Comparison of ENCODE assay signal across 8 cellular contexts in the genomic region with DNA sequence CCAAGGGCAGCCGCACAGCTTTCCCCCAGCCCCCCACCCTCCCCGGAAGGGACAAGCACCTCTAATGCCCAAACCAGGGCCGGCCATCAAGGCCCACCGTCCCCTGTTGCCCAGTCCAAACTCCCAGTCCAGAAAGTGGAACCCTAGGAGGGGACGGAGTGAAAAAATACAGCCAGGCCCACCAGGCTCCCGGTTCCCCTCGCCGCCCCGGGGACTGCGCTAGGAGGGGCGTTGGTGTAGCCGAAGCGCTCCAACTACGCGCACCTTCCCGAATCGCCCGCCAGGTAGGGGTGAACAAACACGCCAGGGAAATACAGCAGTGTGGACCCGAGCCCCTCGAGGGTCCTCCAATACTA. TPM values are rescaled to one million over a fixed set of nuclear protein-coding genes. Genes with fewer than 3 reads are reported as not detected.
DNase-seq lines count a peak whose midpoint lies in the region; ATAC-seq and TF ChIP-seq lines count a peak whose summit lies in the region.

No MANE protein-coding gene starts in this region.

- peak overlapping the region; percentile 86 for H3K27ac ChIP-seq in effector memory CD4-positive, alpha-beta T cell (ENCODE audit: insufficient read depth, low read length, poor library complexity, severe bottlenecking)

- H3K36me3 ChIP-seq in MG63 (no peaks in the 10 kb centered on the region; the same call in none of the 2 replicates), neuron (ENCODE audit: insufficient read depth, low read length) (no peaks in the 10 kb centered on the region)
- no peaks in the 10 kb centered on the region for H3K36me3 ChIP-seq in effector memory CD4-positive, alpha-beta T cell (ENCODE audit: control insufficient read depth, insufficient read depth, low read length)

- intact Hi-C loops in CD14-positive monocyte (cut with micrococcal nuclease) = loop anchor here in 1 of 2 donors (2.0 to 5.0 kb wide), 2 partner anchors 35 to 233 kb away; no protein-coding TSS in a partner anchor

- H3K4me3 Mint-ChIP-seq in CD14-positive monocyte = peak overlapping the region; percentile 92 to 93

- no peak overlapping the region for H2AFZ ChIP-seq in neuron (ENCODE audit: low read depth, low read length)

- no peaks in the 10 kb centered on the region for H3K36me3 Mint-ChIP-seq in CD14-positive monocyte

- DNase-seq in CD14-positive monocyte (ENCODE audit: low spot score) (no peak), MG63 (no peak), LoVo (ENCODE audit: low spot score) (no peak)
- DNase-seq in effector memory CD4-positive, alpha-beta T cell = no peak

- peak overlapping the region; percentile 68 to 93 (median 88) for H3K27ac Mint-ChIP-seq in CD14-positive monocyte

- peaks cover 49% of the 10 kb centered on the region for H3K4me1 ChIP-seq in effector memory CD4-positive, alpha-beta T cell (ENCODE audit: control insufficient read depth, insufficient read depth, low read length, poor library complexity, severe bottlenecking)
- peaks cover 48% of the 10 kb centered on the region for H3K4me1 ChIP-seq in neuron (ENCODE audit: insufficient read depth, low read length)

- H3K9me3 ChIP-seq in MG63 = no peaks in the 10 kb centered on the region
- H3K9me3 ChIP-seq in effector memory CD4-positive, alpha-beta T cell (ENCODE audit: control insufficient read depth, low read length) = no peaks in the 10 kb centered on the region
- no peaks in the 10 kb centered on the region for H3K9me3 ChIP-seq in neuron (ENCODE audit: low read length)

- TF ChIP-seq CTCF in CD14-positive monocyte (IDR thresholded peaks at IDR 0.05) = no peak

- peaks cover 0 to 4% (median 2%) of the 10 kb centered on the region in 3 donors for H3K27me3 Mint-ChIP-seq in CD14-positive monocyte (ENCODE audit: low read depth in 3 of 3)

- no peaks in the 10 kb centered on the region for H3K9me3 Mint-ChIP-seq in CD14-positive monocyte

- H3K4me1 Mint-ChIP-seq in CD14-positive monocyte = peaks cover 50% of the 10 kb centered on the region

- ATAC-seq in HG02610 (IDR thresholded peaks at IDR 0.05; ENCODE audit: unreplicated experiment) (no peak), GM18520 (IDR thresholded peaks at IDR 0.05; ENCODE audit: unreplicated experiment) (no peak), HG02938 (IDR thresholded peaks at IDR 0.05; ENCODE audit: unreplicated experiment) (no peak)

- H3K27me3 ChIP-seq in MG63 = no peaks in the 10 kb centered on the region
- H3K27me3 ChIP-seq in effector memory CD4-positive, alpha-beta T cell (replicated peaks; ENCODE audit: control insufficient read depth, insufficient read depth, low read length, poor library complexity, severe bottlenecking) = no peaks in the 10 kb centered on the region
- no peaks in the 10 kb centered on the region for H3K27me3 ChIP-seq in neuron (ENCODE audit: insufficient read depth, low read length)

- H3K4me3 ChIP-seq in MG63 (peak overlapping the region; percentile 72), neuron (ENCODE audit: low read length) (peak overlapping the region; percentile 83)
- peak overlapping the region; percentile 77 for H3K4me3 ChIP-seq in effector memory CD4-positive, alpha-beta T cell (ENCODE audit: insufficient read depth, low read depth, low read length, poor library complexity, severe bottlenecking)

RNA-seq across cellular contexts. Expression of gene KLF16, which starts 1.3 kb away (rescaled TPM):
- polyA plus RNA-seq in CD14-positive monocyte = under 1 TPM; 0.51 to 0.67 TPM
- 8.1 and 12.6 TPM in 2 replicates for total RNA-seq in MG63 (2014; rRNA removed; shearing (Covaris generic); ENCODE audit: low replicate concordance)

RNA-seq across cellular contexts. Expression of gene REXO1, which starts 13.8 kb away (rescaled TPM):
- 1 to 10 TPM; 2.8 to 3.0 TPM for polyA plus RNA-seq in CD14-positive monocyte
- total RNA-seq in MG63 (2014; rRNA removed; shearing (Covaris generic); ENCODE audit: low replicate concordance) = 2.2 and 4.4 TPM in 2 replicates

RNA-seq across cellular contexts. Expression of gene ABHD17A, which starts 23.2 kb away (rescaled TPM):
- 10 to 100 TPM; 69.8 to 79.0 TPM for polyA plus RNA-seq in CD14-positive monocyte
- total RNA-seq in MG63 (2014; rRNA removed; shearing (Covaris generic); ENCODE audit: low replicate concordance) = 51.7 and 70.7 TPM in 2 replicates

RNA-seq across cellular contexts. Expression of gene ADAT3, which starts 43.2 kb away (rescaled TPM):
- polyA plus RNA-seq in CD14-positive monocyte = 1 to 10 TPM; 2.7 to 3.2 TPM
- 3.6 TPM in 1 of 2 replicates, not detected in the other for total RNA-seq in MG63 (2014; rRNA removed; shearing (Covaris generic); ENCODE audit: low replicate concordance)

RNA-seq across cellular contexts. Expression of gene SCAMP4, which starts 43.2 kb away (rescaled TPM):
- polyA plus RNA-seq in CD14-positive monocyte = 10 to 100 TPM; 11.9 to 15.4 TPM
- total RNA-seq in MG63 (2014; rRNA removed; shearing (Covaris generic); ENCODE audit: low replicate concordance) = 33.0 and 41.5 TPM in 2 replicates
